ENCODE assay signal across 10 cellular contexts in genomic region chr7:81560708-81561107, GRCh38.
"Had no signal": no experiment of that assay in that cellular context is flagged by ENCODE, and none has a peak within 500 bp of the region (broad histone marks: within the 10 kb centered on the region; RNA-seq: fewer than 3 reads in every experiment).

No MANE protein-coding gene starts in this region.

- H2AFZ ChIP-seq: GM23248 had no signal

- H3K4me1 ChIP-seq: HAP-1 had no signal

- H3K9ac ChIP-seq: GM23248 had no signal

- H3K9me3 ChIP-seq: HAP-1 had no signal

- H3K27ac ChIP-seq: GM23248 had no signal

- H3K4me3 ChIP-seq: GM23248, HAP-1, K562 had no signal

- H3K36me3 ChIP-seq: HAP-1 had no signal

- ATAC-seq: HCT116, K562 had no signal

- FAIRE-seq: HTR-8/SVneo, K562 had no signal

- DNase-seq: GM23248, GOT3, H7, HFFc6, IMR-90, KG1 had no signal
